Comparison of ENCODE assay signal across 2 cellular contexts in genomic region chr10:62018141-62018911, GRCh38.
A peak's percentile ranks its signal among the peaks of the same experiment; 100 is the strongest.
TF ChIP-seq lines count a peak whose summit lies in the region.

No MANE protein-coding gene starts in this region.

TF ChIP-seq in IMR-90, 13 proteins besides CTCF, POLR2A, EP300 and RAD21 (continued from another document):
- TF ChIP-seq NFE2L2 (IDR thresholded peaks at IDR 0.05; ENCODE audit: low read depth, low read length) (no peak), SMC3 (IDR thresholded peaks at IDR 0.05; ENCODE audit: low read depth, low read length) (no peak)

TF ChIP-seq in GM12878, 131 proteins besides CTCF, POLR2A, EP300 and RAD21:
- TF ChIP-seq, protein P1, sequence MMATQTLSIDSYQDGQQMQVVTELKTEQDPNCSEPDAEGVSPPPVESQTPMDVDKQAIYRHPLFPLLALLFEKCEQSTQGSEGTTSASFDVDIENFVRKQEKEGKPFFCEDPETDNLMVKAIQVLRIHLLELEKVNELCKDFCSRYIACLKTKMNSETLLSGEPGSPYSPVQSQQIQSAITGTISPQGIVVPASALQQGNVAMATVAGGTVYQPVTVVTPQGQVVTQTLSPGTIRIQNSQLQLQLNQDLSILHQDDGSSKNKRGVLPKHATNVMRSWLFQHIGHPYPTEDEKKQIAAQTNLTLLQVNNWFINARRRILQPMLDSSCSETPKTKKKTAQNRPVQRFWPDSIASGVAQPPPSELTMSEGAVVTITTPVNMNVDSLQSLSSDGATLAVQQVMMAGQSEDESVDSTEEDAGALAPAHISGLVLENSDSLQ (IDR thresholded peaks at IDR 0.05), result no peak
- TF ChIP-seq RELB (IDR thresholded peaks at IDR 0.05; ENCODE audit: low read depth) (peak; percentile 72), ESRRA (IDR thresholded peaks at IDR 0.05; ENCODE audit: low read length) (no peak), ZZZ3 (IDR thresholded peaks at IDR 0.05; ENCODE audit: control insufficient read depth, insufficient read length, low read depth) (no peak), CBX3 (IDR thresholded peaks at IDR 0.05; ENCODE audit: borderline replicate concordance, low read depth) (no peak), ATF7 (IDR thresholded peaks at IDR 0.05; ENCODE audit: low read depth) (peak; percentile 32), SP1 (IDR thresholded peaks at IDR 0.05; ENCODE audit: low read depth, low read length) (no peak), PAX5 (IDR thresholded peaks at IDR 0.05; ENCODE audit: borderline replicate concordance, low read depth, low read length) (no peak), HSF1 (IDR thresholded peaks at IDR 0.05; ENCODE audit: low read depth, low read length) (no peak), HDAC6 (IDR thresholded peaks at IDR 0.05; ENCODE audit: unreplicated experiment) (no peak), STAT3 (IDR thresholded peaks at IDR 0.05; ENCODE audit: low read depth, low read length) (0 out of 2 replicates have a peak, but pooled peaks have one; percentile 25), IKZF2 (IDR thresholded peaks at IDR 0.05) (0 out of 4 replicates have a peak, but pooled peaks of 1 of the 2 experiments have one; percentile 23), ZNF622 (IDR thresholded peaks at IDR 0.05) (no peak), CHD1 (IDR thresholded peaks at IDR 0.05; ENCODE audit: low read depth, low read length) (peak; percentile 27; the same call in 1 of the 2 replicates), MTA2 (IDR thresholded peaks at IDR 0.05; ENCODE audit: low read depth) (0 out of 2 replicates have a peak, but pooled peaks have one; percentile 43), TARDBP (IDR thresholded peaks at IDR 0.05; ENCODE audit: borderline replicate concordance) (no peak), SRF (IDR thresholded peaks at IDR 0.05; ENCODE audit: low read depth in 2 of 2, low read length in 2 of 2) (no peak), CBFB (IDR thresholded peaks at IDR 0.05; ENCODE audit: low read depth) (no peak), ZNF217 (IDR thresholded peaks at IDR 0.05) (no peak), MLLT1 (IDR thresholded peaks at IDR 0.05) (0 out of 2 replicates have a peak, but pooled peaks have one; percentile 16), BACH1 (IDR thresholded peaks at IDR 0.05; ENCODE audit: borderline replicate concordance) (no peak), POLR2AphosphoS2 (IDR thresholded peaks at IDR 0.05; ENCODE audit: low read depth, low read length) (peak; percentile 21; the same call in 1 of the 2 replicates), ZSCAN29 (IDR thresholded peaks at IDR 0.05) (no peak), RELA (IDR thresholded peaks at IDR 0.05; ENCODE audit: borderline replicate concordance, partially characterized antibody) (no peak), RUNX3 (IDR thresholded peaks at IDR 0.05; ENCODE audit: low read length) (peak; percentile 33), NFIC (IDR thresholded peaks at IDR 0.05; ENCODE audit: low read depth, low read length) (no peak), FOXM1 (IDR thresholded peaks at IDR 0.05; ENCODE audit: low read depth, low read length) (no peak), BCL11A (IDR thresholded peaks at IDR 0.05; ENCODE audit: low read depth, low read length) (no peak), MEF2B (IDR thresholded peaks at IDR 0.05; ENCODE audit: partially characterized antibody, poor library complexity, severe bottlenecking) (peak; percentile 35), PAX8 (IDR thresholded peaks at IDR 0.05) (no peak), NR2C2 (IDR thresholded peaks at IDR 0.05; ENCODE audit: borderline replicate concordance, control insufficient read depth, insufficient read length, low read depth) (no peak), PML (IDR thresholded peaks at IDR 0.05; ENCODE audit: low read length) (no peak), E2F4 (IDR thresholded peaks at IDR 0.05; ENCODE audit: low read depth, low read length) (no peak), NBN (IDR thresholded peaks at IDR 0.05) (0 out of 2 replicates have a peak, but pooled peaks have one; percentile 47), NFYA (IDR thresholded peaks at IDR 0.05; ENCODE audit: borderline replicate concordance, low read depth, low read length) (no peak), FOXK2 (IDR thresholded peaks at IDR 0.05) (no peak), SMAD1 (IDR thresholded peaks at IDR 0.05; ENCODE audit: low read depth, partially characterized antibody) (peak; percentile 28), ZNF384 (IDR thresholded peaks at IDR 0.05; ENCODE audit: borderline replicate concordance, low read depth, low read length) (peak; percentile 90), SMC3 (IDR thresholded peaks at IDR 0.05; ENCODE audit: borderline replicate concordance, low read length) (no peak), BHLHE40 (IDR thresholded peaks at IDR 0.05; ENCODE audit: borderline replicate concordance in 1 of 2, low read depth in 2 of 2, low read length in 1 of 2) (peak in 1 of 2 experiments; percentile 53; a peak in 1 of 4 replicates), MXI1 (IDR thresholded peaks at IDR 0.05; ENCODE audit: low read depth, low read length) (peak; percentile 25; the same call in 1 of the 2 replicates), POLR2AphosphoS5 (IDR thresholded peaks at IDR 0.05; ENCODE audit: low read length) (no peak), RAD51 (IDR thresholded peaks at IDR 0.05) (no peak), ELK1 (IDR thresholded peaks at IDR 0.05; ENCODE audit: low read depth, low read length) (no peak), GATAD2B (conservative IDR thresholded peaks at IDR 0.05; ENCODE audit: low read depth) (no peak), SREBF1 (IDR thresholded peaks at IDR 0.05; ENCODE audit: low read length) (no peak), CHD2 (IDR thresholded peaks at IDR 0.05; ENCODE audit: borderline replicate concordance, low read depth, low read length) (peak; percentile 62; the same call in 1 of the 2 replicates), SIX5 (IDR thresholded peaks at IDR 0.05; ENCODE audit: low read depth, low read length, severe bottlenecking) (no peak), TAF1 (IDR thresholded peaks at IDR 0.05; ENCODE audit: borderline replicate concordance, low read depth, low read length) (no peak), WRNIP1 (IDR thresholded peaks at IDR 0.05; ENCODE audit: borderline replicate concordance, low read depth, low read length) (no peak), TBL1XR1 (IDR thresholded peaks at IDR 0.05; ENCODE audit: low read depth, low read length) (0 out of 2 replicates have a peak, but pooled peaks have one; percentile 30), MYC (IDR thresholded peaks at IDR 0.05; ENCODE audit: insufficient read depth, insufficient read length, insufficient replicate concordance, low read length, severe bottlenecking) (no peak), SREBF2 (IDR thresholded peaks at IDR 0.05; ENCODE audit: low read length) (no peak), ZNF274 (IDR thresholded peaks at IDR 0.05; ENCODE audit: insufficient read depth, insufficient read length) (no peak), HDAC2 (IDR thresholded peaks at IDR 0.05) (no peak), SUPT20H (IDR thresholded peaks at IDR 0.05; ENCODE audit: borderline replicate concordance, control insufficient read depth, low read depth, low read length) (no peak), RBBP5 (conservative IDR thresholded peaks at IDR 0.05) (no peak), TCF7 (IDR thresholded peaks at IDR 0.05; ENCODE audit: borderline replicate concordance) (no peak), CBX5 (IDR thresholded peaks at IDR 0.05; ENCODE audit: low read depth) (no peak), MTA3 (IDR thresholded peaks at IDR 0.05; ENCODE audit: borderline replicate concordance, low read length) (no peak), TCF12 (IDR thresholded peaks at IDR 0.05; ENCODE audit: low read depth, low read length) (no peak)
- TF ChIP-seq, protein P2, sequence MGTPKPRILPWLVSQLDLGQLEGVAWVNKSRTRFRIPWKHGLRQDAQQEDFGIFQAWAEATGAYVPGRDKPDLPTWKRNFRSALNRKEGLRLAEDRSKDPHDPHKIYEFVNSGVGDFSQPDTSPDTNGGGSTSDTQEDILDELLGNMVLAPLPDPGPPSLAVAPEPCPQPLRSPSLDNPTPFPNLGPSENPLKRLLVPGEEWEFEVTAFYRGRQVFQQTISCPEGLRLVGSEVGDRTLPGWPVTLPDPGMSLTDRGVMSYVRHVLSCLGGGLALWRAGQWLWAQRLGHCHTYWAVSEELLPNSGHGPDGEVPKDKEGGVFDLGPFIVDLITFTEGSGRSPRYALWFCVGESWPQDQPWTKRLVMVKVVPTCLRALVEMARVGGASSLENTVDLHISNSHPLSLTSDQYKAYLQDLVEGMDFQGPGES (IDR thresholded peaks at IDR 0.05), result no peak
- TF ChIP-seq, protein P3, sequence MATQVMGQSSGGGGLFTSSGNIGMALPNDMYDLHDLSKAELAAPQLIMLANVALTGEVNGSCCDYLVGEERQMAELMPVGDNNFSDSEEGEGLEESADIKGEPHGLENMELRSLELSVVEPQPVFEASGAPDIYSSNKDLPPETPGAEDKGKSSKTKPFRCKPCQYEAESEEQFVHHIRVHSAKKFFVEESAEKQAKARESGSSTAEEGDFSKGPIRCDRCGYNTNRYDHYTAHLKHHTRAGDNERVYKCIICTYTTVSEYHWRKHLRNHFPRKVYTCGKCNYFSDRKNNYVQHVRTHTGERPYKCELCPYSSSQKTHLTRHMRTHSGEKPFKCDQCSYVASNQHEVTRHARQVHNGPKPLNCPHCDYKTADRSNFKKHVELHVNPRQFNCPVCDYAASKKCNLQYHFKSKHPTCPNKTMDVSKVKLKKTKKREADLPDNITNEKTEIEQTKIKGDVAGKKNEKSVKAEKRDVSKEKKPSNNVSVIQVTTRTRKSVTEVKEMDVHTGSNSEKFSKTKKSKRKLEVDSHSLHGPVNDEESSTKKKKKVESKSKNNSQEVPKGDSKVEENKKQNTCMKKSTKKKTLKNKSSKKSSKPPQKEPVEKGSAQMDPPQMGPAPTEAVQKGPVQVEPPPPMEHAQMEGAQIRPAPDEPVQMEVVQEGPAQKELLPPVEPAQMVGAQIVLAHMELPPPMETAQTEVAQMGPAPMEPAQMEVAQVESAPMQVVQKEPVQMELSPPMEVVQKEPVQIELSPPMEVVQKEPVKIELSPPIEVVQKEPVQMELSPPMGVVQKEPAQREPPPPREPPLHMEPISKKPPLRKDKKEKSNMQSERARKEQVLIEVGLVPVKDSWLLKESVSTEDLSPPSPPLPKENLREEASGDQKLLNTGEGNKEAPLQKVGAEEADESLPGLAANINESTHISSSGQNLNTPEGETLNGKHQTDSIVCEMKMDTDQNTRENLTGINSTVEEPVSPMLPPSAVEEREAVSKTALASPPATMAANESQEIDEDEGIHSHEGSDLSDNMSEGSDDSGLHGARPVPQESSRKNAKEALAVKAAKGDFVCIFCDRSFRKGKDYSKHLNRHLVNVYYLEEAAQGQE (IDR thresholded peaks at IDR 0.05; ENCODE audit: low read depth, low read length), result no peak
